20 cellular contexts compared by ENCODE assay signal in genomic region chr7:77335581-77335980, GRCh38.
DNase-seq lines count a peak whose midpoint lies in the region; ATAC-seq and TF ChIP-seq lines count a peak whose summit lies in the region.
"Had no signal": no experiment of that assay in that cellular context is flagged by ENCODE, and none has a peak within 500 bp of the region (broad histone marks: within the 10 kb centered on the region; RNA-seq: fewer than 3 reads in every experiment).

No MANE protein-coding gene starts in this region.

- no peaks in the 10 kb centered on the region for H3F3A ChIP-seq in PC-3 (ENCODE audit: low read length, unreplicated experiment)

- H3K36me3 ChIP-seq in stomach (no peaks in the 10 kb centered on the region), PC-3 (ENCODE audit: low read depth, low read length) (no peaks in the 10 kb centered on the region), uterus (no peaks in the 10 kb centered on the region)
- H3K36me3 ChIP-seq: prostate gland, tibial artery, WERI-Rb-1 had no signal

- H3K4me2 ChIP-seq in PC-3 (ENCODE audit: low read length): no peak overlapping the region
- H3K4me2 ChIP-seq: A549 had no signal

- ATAC-seq in T-helper 17 cell (no peak), PC-3 (no peak)
- ATAC-seq: A549; activated naive CD8-positive, alpha-beta T cell treated with anti-CD3 and anti-CD28 coated beads, Interleukin-2, amount 50 U/mL, for 24 hours; activated T-helper 17 cell treated with anti-CD3 and anti-CD28 coated beads, Interleukin-2, amount 50 U/mL, for 72 hours had no signal

- H3K4me1 ChIP-seq in stomach (peaks cover 0 to 52% (median 25%) of the 10 kb centered on the region in 4 donors), PC-3 (ENCODE audit: insufficient read depth, low read length) (peaks cover 17% of the 10 kb centered on the region), uterus (peaks cover 0 to 3% of the 10 kb centered on the region in 2 donors)
- H3K4me1 ChIP-seq: prostate gland had no signal

- H3K9me3 ChIP-seq in T-helper 17 cell (ENCODE audit: control insufficient read depth, low read length, poor library complexity, severe bottlenecking): no peaks in the 10 kb centered on the region
- H3K9me3 ChIP-seq in stomach: no peaks in the 10 kb centered on the region
- no peaks in the 10 kb centered on the region for H3K9me3 ChIP-seq in PC-3 (ENCODE audit: low read length)
- H3K9me3 ChIP-seq in uterus: no peaks in the 10 kb centered on the region
- H3K9me3 ChIP-seq: A549, prostate gland, tibial artery had no signal

- POLR2A ChIA-PET in PC-3 (lab: Charles Lee; ENCODE audit: unreplicated experiment): interaction anchor here (0.6 kb wide), 1 partner anchor 19 kb away, joined by 3 read pairs; no protein-coding TSS in a partner anchor

- H3K79me2 ChIP-seq in PC-3 (ENCODE audit: low read length): no peaks in the 10 kb centered on the region

- no peaks in the 10 kb centered on the region for H3K27me3 ChIP-seq in stomach
- no peaks in the 10 kb centered on the region for H3K27me3 ChIP-seq in PC-3 (ENCODE audit: low read length)
- H3K27me3 ChIP-seq in uterus: no peaks in the 10 kb centered on the region
- H3K27me3 ChIP-seq: dorsolateral prefrontal cortex, tibial artery had no signal

- H3K27me3 Mint-ChIP-seq in T-helper 17 cell: no peaks in the 10 kb centered on the region
- H3K27me3 Mint-ChIP-seq in immature natural killer cell (ENCODE audit: low read depth in 3 of 3): peaks cover 0 to 1% (median under 1%) of the 10 kb centered on the region in 3 donors
- H3K27me3 Mint-ChIP-seq: activated naive CD8-positive, alpha-beta T cell treated with anti-CD3 and anti-CD28 coated beads, Interleukin-2, amount 50 U/mL, for 24 hours; activated T-helper 17 cell treated with anti-CD3 and anti-CD28 coated beads, Interleukin-2, amount 50 U/mL, for 72 hours had no signal

- no TSS peak for BruUV-seq in PC-3 (replicated peaks; lab: Mats Ljungman, UMichigan)

- H3K4me1 Mint-ChIP-seq in T-helper 17 cell (peaks cover 21% of the 10 kb centered on the region), immature natural killer cell (peaks cover 63 to 78% of the 10 kb centered on the region in 2 donors)

- H3K9ac ChIP-seq in PC-3 (ENCODE audit: low read length): no peak overlapping the region

- no peak overlapping the region for H3K4me3 Mint-ChIP-seq in T-helper 17 cell
- H3K4me3 Mint-ChIP-seq in immature natural killer cell: peak overlapping the region in 1 of 5 donors; percentile 1
- H3K4me3 Mint-ChIP-seq: activated naive CD8-positive, alpha-beta T cell treated with anti-CD3 and anti-CD28 coated beads, Interleukin-2, amount 50 U/mL, for 24 hours; activated T-helper 17 cell treated with anti-CD3 and anti-CD28 coated beads, Interleukin-2, amount 50 U/mL, for 72 hours; CD4-positive, CD25-positive, alpha-beta regulatory T cell had no signal

- H3K27ac Mint-ChIP-seq in T-helper 17 cell: peak overlapping the region; percentile 43
- H3K27ac Mint-ChIP-seq in immature natural killer cell: peak overlapping the region; percentile 77 to 92 (median 85)
- H3K27ac Mint-ChIP-seq: activated naive CD8-positive, alpha-beta T cell treated with anti-CD3 and anti-CD28 coated beads, Interleukin-2, amount 50 U/mL, for 24 hours; activated T-helper 17 cell treated with anti-CD3 and anti-CD28 coated beads, Interleukin-2, amount 50 U/mL, for 72 hours; CD4-positive, CD25-positive, alpha-beta regulatory T cell had no signal

- CTCF ChIA-PET in PC-3 (lab: Charles Lee): no interaction called here

- DNase-seq in NCI-H2029 treated with DMSO at 0.1 percent for 48 hours (lab: John Stamatoyannopoulos, UW) (peak; percentile 6), NCI-H2029 (lab: John Stamatoyannopoulos, UW) (no peak), T-helper 17 cell (no peak), immature natural killer cell (no peak), stomach (no peak), PC-3 (no peak), D341Med (ENCODE audit: low spot score) (no peak), uterus (no peak)
- DNase-seq: activated naive CD8-positive, alpha-beta T cell treated with anti-CD3 and anti-CD28 coated beads, Interleukin-2, amount 50 U/mL, for 24 hours; CD4-positive, CD25-positive, alpha-beta regulatory T cell; dorsolateral prefrontal cortex; Karpas-422; NCI-H1694; NCI-H510A; T-helper 2 cell; tibial artery; WERI-Rb-1 had no signal

- intact Hi-C loops in stomach (cut with DNase I; ENCODE audit: low total_unique reads): no loop called here
- intact Hi-C loops in PC-3 (cut with micrococcal nuclease): no loop called here
- intact Hi-C loops in uterus (cut with DNase I; ENCODE audit: low total_unique reads): no loop called here

- H3K9me3 Mint-ChIP-seq in immature natural killer cell: peaks cover 0 to 3% (median 0%) of the 10 kb centered on the region in 6 donors
- H3K9me3 Mint-ChIP-seq: activated naive CD8-positive, alpha-beta T cell treated with anti-CD3 and anti-CD28 coated beads, Interleukin-2, amount 50 U/mL, for 24 hours; activated T-helper 17 cell treated with anti-CD3 and anti-CD28 coated beads, Interleukin-2, amount 50 U/mL, for 72 hours had no signal

- TF ChIP-seq CTCF in stomach (IDR thresholded peaks at IDR 0.05): no peak
- TF ChIP-seq CTCF in PC-3 (conservative IDR thresholded peaks at IDR 0.05; ENCODE audit: low read depth, low read length): no peak
- no peak for TF ChIP-seq CTCF in uterus (IDR thresholded peaks at IDR 0.05)

- H3K36me3 Mint-ChIP-seq in T-helper 17 cell (ENCODE audit: low read depth) (peaks cover 3% of the 10 kb centered on the region), immature natural killer cell (peaks cover 27 to 38% (median 30%) of the 10 kb centered on the region in 3 donors)

- H3K9me2 ChIP-seq in PC-3 (replicated peaks; ENCODE audit: low read length): no peaks in the 10 kb centered on the region

- TF ChIP-seq EP300 in stomach (IDR thresholded peaks at IDR 0.05): no peak

- H4K20me1 ChIP-seq in PC-3 (ENCODE audit: low read length): no peaks in the 10 kb centered on the region

- H3K4me3 ChIP-seq in stomach (no peak overlapping the region), PC-3 (ENCODE audit: low read length) (no peak overlapping the region), uterus (no peak overlapping the region)
- H3K4me3 ChIP-seq: A549, dorsolateral prefrontal cortex, prostate gland, tibial artery had no signal

- no peak overlapping the region for H2AFZ ChIP-seq in PC-3 (ENCODE audit: low read length)

- H3K27ac ChIP-seq in stomach (peak overlapping the region in 3 of 5 donors; percentile 14 to 45 (median 30)), PC-3 (ENCODE audit: low read length) (no peak overlapping the region), uterus (no peak overlapping the region)
- H3K27ac ChIP-seq: A549, prostate gland, tibial artery, WERI-Rb-1 had no signal

- TF ChIP-seq POLR2A in stomach (IDR thresholded peaks at IDR 0.05): no peak
- TF ChIP-seq POLR2A in uterus (IDR thresholded peaks at IDR 0.05): no peak

Comparison
In these comparisons a context has a peak if more than half of its experiments do, and no peak if none do; other contexts are left out.
1. H3K27ac ChIP-seq: peak in stomach (3 of 5); none in PC-3 (single experiment) and uterus (0 of 2).